26 cellular contexts compared by ENCODE assay signal in genomic region chr12:64997858-64998257, GRCh38.
"Had no signal": no experiment of that assay in that cellular context is flagged by ENCODE, and none has a peak within 500 bp of the region (broad histone marks: within the 10 kb centered on the region; RNA-seq: fewer than 3 reads in every experiment).

No MANE protein-coding gene starts in this region.

- H3K27ac ChIP-seq: colonic mucosa, esophagus muscularis mucosa, neural progenitor cell, prostate gland, thyroid gland had no signal

- H2AFZ ChIP-seq: neural progenitor cell had no signal

- DNase-seq: activated B cell treated with CpG ODN at 0.5 μM for 24 hours; activated CD4-positive, alpha-beta T cell treated with anti-CD3 and anti-CD28 coated beads for 36 hours; activated CD4-positive, alpha-beta T cell treated with anti-CD3 and anti-CD28 coated beads, Interleukin-2, amount 50 U/mL, for 4 hours; activated CD8-positive, alpha-beta memory T cell treated with anti-CD3 and anti-CD28 coated beads for 24 hours; activated CD8-positive, alpha-beta memory T cell treated with anti-CD3 and anti-CD28 coated beads, Interleukin-2, amount 50 U/mL, for 4 hours; activated T-cell treated with anti-CD3 and anti-CD28 coated beads, Interleukin-2, amount 50 U/mL, for 24 hours; colonic mucosa; dorsolateral prefrontal cortex; effector memory CD8-positive, alpha-beta T cell; glutamatergic neuron; mesendoderm; mucosa of descending colon; naive B cell; stimulated activated CD4-positive, alpha-beta T cell treated with anti-CD3 and anti-CD28 coated beads, Interleukin-4, amount 100 ng/mL, for 24 hours; stimulated activated naive CD8-positive, alpha-beta T cell treated with anti-CD3 and anti-CD28 coated beads, Interleukin-15, Interleukin-2, amounts not matched to agents 100 U/mL and 50 U/mL, for 24 hours; substantia nigra; T-helper 17 cell; thyroid gland had no signal

- H3K4me2 ChIP-seq: neural progenitor cell had no signal

- H3K4me1 ChIP-seq: colonic mucosa, prostate gland, thyroid gland had no signal

- H3K4me3 ChIP-seq: ascending aorta, colonic mucosa, esophagus muscularis mucosa, mucosa of descending colon, neural progenitor cell, prostate gland, thyroid gland had no signal

- FAIRE-seq: endothelial cell of umbilical vein, frontal cortex had no signal

- H3K36me3 ChIP-seq: ascending aorta, colonic mucosa, esophagus muscularis mucosa, neural progenitor cell, prostate gland, thyroid gland had no signal

- H3K27me3 ChIP-seq: ascending aorta, colonic mucosa, esophagus muscularis mucosa, neural progenitor cell, thyroid gland had no signal

- H3K9me3 ChIP-seq: ascending aorta, colonic mucosa, esophagus muscularis mucosa, mucosa of descending colon, prostate gland, thyroid gland had no signal

- ATAC-seq: activated CD4-positive, alpha-beta T cell treated with anti-CD3 and anti-CD28 coated beads for 36 hours; activated naive CD4-positive, alpha-beta T cell treated with anti-CD3 and anti-CD28 coated beads, Interleukin-2, amount 50 U/mL, for 72 hours; activated T-helper 17 cell treated with anti-CD3 and anti-CD28 coated beads, Interleukin-2, amount 50 U/mL, for 72 hours; effector memory CD8-positive, alpha-beta T cell; mucosa of descending colon; stimulated activated naive CD8-positive, alpha-beta T cell treated with anti-CD3 and anti-CD28 coated beads, Interleukin-15, Interleukin-2, amounts not matched to agents 100 U/mL and 50 U/mL, for 24 hours; T-helper 17 cell had no signal

- H3K9ac ChIP-seq: neural progenitor cell had no signal
